Comparison of ENCODE assay signal across 28 cellular contexts in the genomic region with DNA sequence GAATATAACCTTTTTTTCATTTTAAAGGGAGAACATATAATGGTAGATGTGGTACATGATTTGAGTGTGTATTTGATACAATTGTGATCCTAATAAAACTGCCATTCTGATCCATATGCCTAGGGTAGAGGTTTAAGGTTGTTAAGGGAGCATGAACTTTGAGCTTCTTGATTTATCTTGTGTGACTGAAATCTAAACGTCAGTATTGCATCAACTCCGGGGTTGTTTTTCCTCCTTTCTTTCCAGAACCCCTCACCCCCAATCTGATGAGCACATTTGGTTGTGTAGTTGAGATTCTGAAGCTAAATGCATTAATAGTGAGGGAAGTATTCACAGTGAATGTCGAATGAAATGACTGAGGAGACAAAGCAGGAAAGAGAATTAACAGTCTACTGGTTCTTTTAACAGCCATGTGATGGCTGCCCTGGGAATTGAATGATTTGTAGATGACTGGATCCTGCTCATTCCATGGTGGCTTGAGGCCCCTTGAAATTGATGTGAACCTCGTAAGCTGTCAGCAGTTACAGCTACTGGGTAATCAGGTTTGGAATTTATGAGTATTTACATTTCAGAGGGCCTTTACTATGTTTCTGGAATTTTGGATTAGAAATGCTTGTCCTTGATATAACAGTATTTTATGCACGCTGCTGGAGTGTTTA. TPM values are rescaled to one million over a fixed set of nuclear protein-coding genes. Genes with fewer than 3 reads are reported as not detected.
DNase-seq lines count a peak whose midpoint lies in the region; ATAC-seq and TF ChIP-seq lines count a peak whose summit lies in the region.
"Had no signal": no experiment of that assay in that cellular context is flagged by ENCODE, and none has a peak within 500 bp of the region (broad histone marks: within the 10 kb centered on the region; RNA-seq: fewer than 3 reads in every experiment).

No MANE protein-coding gene starts in this region.

- no CpG with 5 or more reads among the region's 5 CpGs for WGBS in IMR-90 (ENCODE audit: extremely low coverage in 2 of 2, insufficient read length in 1 of 2), 2 experiments
- 84 to 96% methylated on average over 2 of the region's 5 CpGs for WGBS in mesodermal cell (ENCODE audit: insufficient coverage in 2 of 2), 2 experiments

- H4K5ac ChIP-seq in IMR-90 (ENCODE audit: low read depth, low read length) = no peak overlapping the region

- no peak overlapping the region; the same call in 1 of the 2 replicates for H3K18ac ChIP-seq in IMR-90 (ENCODE audit: low read depth, low read length)

- H3K4me3 ChIP-seq in BLaER1 (no peak overlapping the region), IMR-90 (ENCODE audit: insufficient read depth, low read depth, low read length) (no peak overlapping the region), mesodermal cell (ENCODE audit: extremely low read depth, insufficient read depth, low read length, poor library complexity, severe bottlenecking) (no peak overlapping the region)
- H3K4me3 ChIP-seq: GM23338, lower lobe of right lung, MG63, right lobe of liver, tibial artery had no signal

- no peak for TF ChIP-seq RAD21 in IMR-90 (IDR thresholded peaks at IDR 0.05; ENCODE audit: low read length)

- H3K56ac ChIP-seq in IMR-90 (ENCODE audit: extremely low read depth, insufficient read depth, low read length) = no peak overlapping the region

- peak overlapping the region; percentile 6; the same call in 1 of the 2 replicates for H3K4me2 ChIP-seq in BLaER1
- H3K4me2 ChIP-seq in IMR-90 (ENCODE audit: low read depth, low read length) = no peak overlapping the region
- H3K4me2 ChIP-seq: GM23338 had no signal

- ATAC-seq in IMR-90 (ENCODE audit: low read depth) (peak; percentile 57), HG03439 (IDR thresholded peaks at IDR 0.05; ENCODE audit: unreplicated experiment) (no peak), HG02623 (IDR thresholded peaks at IDR 0.05; ENCODE audit: unreplicated experiment) (no peak), left ventricle myocardium superior (no peak)
- ATAC-seq: esophagus mucosa, GM23338, lower lobe of right lung, T-helper 17 cell had no signal

- no peak overlapping the region for H2AK9ac ChIP-seq in IMR-90 (replicated peaks; ENCODE audit: low read depth, low read length, poor library complexity)

- POLR2A ChIA-PET in IMR-90 (lab: Charles Lee; ENCODE audit: unreplicated experiment) = no interaction called here

- no peak overlapping the region for H4K8ac ChIP-seq in IMR-90 (ENCODE audit: low read depth in 2 of 2, low read length in 2 of 2)

- no peak overlapping the region for H3K23ac ChIP-seq in IMR-90 (ENCODE audit: low read depth, low read length)

- DNase-seq in IMR-90 (peak; percentile 39), astrocyte of the hippocampus (ENCODE audit: low read depth, low spot score) (peak; percentile 33), left ventricle myocardium superior (no peak)
- DNase-seq in stimulated activated CD4-positive, alpha-beta T cell treated with anti-CD3 and anti-CD28 coated beads, Interleukin-4, amount 100 ng/mL, for 24 hours = no peak
- DNase-seq: activated CD4-positive, alpha-beta memory T cell treated with anti-CD3 and anti-CD28 coated beads, Interleukin-2, amount 10 ng/mL, durations not matched to agents 7 days and 5 days; activated naive CD4-positive, alpha-beta T cell treated with anti-CD3 and anti-CD28 coated beads for 36 hours; aorta; cerebellar nuclear complex; DND-41; effector CD4-positive, alpha-beta T cell; glutamatergic neuron; lower lobe of right lung; MG63; NCI-H1930; NCI-H526; right lobe of liver; SHP77 treated with DMSO at 0.1 percent for 48 hours; stimulated activated CD4-positive, alpha-beta T cell treated with anti-CD3 and anti-CD28 coated beads, Interleukin-1b, Interleukin-23, amount 100 ng/mL, for 48 hours; stimulated activated naive CD4-positive, alpha-beta T cell treated with Interleukin-2 at 50 U/mL for 16 hours; T-helper 17 cell; tibial artery had no signal

- no peaks in the 10 kb centered on the region for H3K27me3 ChIP-seq in BLaER1
- H3K27me3 ChIP-seq in IMR-90 (ENCODE audit: control insufficient read depth, insufficient read depth, low read length) = no peaks in the 10 kb centered on the region
- H3K27me3 ChIP-seq: MG63, right lobe of liver, tibial artery had no signal

- peaks cover 10% of the 10 kb centered on the region; the same call in 1 of the 2 replicates for H3K4me1 ChIP-seq in BLaER1
- H3K4me1 ChIP-seq in IMR-90 (ENCODE audit: control insufficient read depth, insufficient read depth, low read length) = peaks cover 2% of the 10 kb centered on the region; the same call in 1 of the 2 replicates
- no peaks in the 10 kb centered on the region for H3K4me1 ChIP-seq in mesodermal cell (ENCODE audit: control insufficient read depth, insufficient read depth, low read length, poor library complexity, severe bottlenecking)

- no peak overlapping the region for H3K14ac ChIP-seq in IMR-90 (replicated peaks; ENCODE audit: low read depth, low read length)

- H3K27ac ChIP-seq in BLaER1 = no peak overlapping the region
- H3K27ac ChIP-seq in IMR-90 (ENCODE audit: insufficient read depth, low read length) = no peak overlapping the region
- H3K27ac ChIP-seq in mesodermal cell (ENCODE audit: low read depth, low read length, severe bottlenecking) = peak overlapping the region; percentile 62
- H3K27ac ChIP-seq: lower lobe of right lung, right lobe of liver, tibial artery, VCaP had no signal

- H3K9ac ChIP-seq in BLaER1 (no peak overlapping the region), IMR-90 (ENCODE audit: low read depth, low read length) (no peak overlapping the region)

- no peak overlapping the region for H2AFZ ChIP-seq in IMR-90 (replicated peaks; ENCODE audit: low read length, poor library complexity)
- H2AFZ ChIP-seq: GM23338 had no signal

- H2BK20ac ChIP-seq in IMR-90 (ENCODE audit: low read depth, low read length) = no peak overlapping the region

- H3K9me3 ChIP-seq in BLaER1 (no peaks in the 10 kb centered on the region), IMR-90 (ENCODE audit: control insufficient read depth, insufficient read depth, low read length) (no peaks in the 10 kb centered on the region), mesodermal cell (ENCODE audit: control insufficient read depth, low read length) (no peaks in the 10 kb centered on the region)
- H3K9me3 ChIP-seq: lower lobe of right lung, MG63, right lobe of liver, tibial artery had no signal

- peaks cover 14 to 51% of the 10 kb centered on the region in 2 experiments for H3K79me1 ChIP-seq in IMR-90 (ENCODE audit: low read depth in 1 of 2, low read length in 2 of 2)

- dilution Hi-C loops in IMR-90 (cut with HindIII; ENCODE audit: low sequenced_read_pairs, unreplicated experiment) = no loop called here

- in situ Hi-C loops in IMR-90 (cut with MboI; ENCODE audit: low sequenced_read_pairs) = no loop called here

- H2BK5ac ChIP-seq in IMR-90 (ENCODE audit: low read depth, low read length, poor library complexity, severe bottlenecking) = no peak overlapping the region

- no peak for TF ChIP-seq CTCF in IMR-90 (conservative IDR thresholded peaks at IDR 0.05; ENCODE audit: low read depth, low read length)

- no TSS peak for BruUV-seq in IMR-90 (replicated peaks; lab: Mats Ljungman, UMichigan)

- H2BK120ac ChIP-seq in IMR-90 (ENCODE audit: low read depth, low read length) = no peak overlapping the region

- no peaks in the 10 kb centered on the region for H3K36me3 ChIP-seq in BLaER1
- peaks cover 1% of the 10 kb centered on the region; the same call in 1 of the 2 replicates for H3K36me3 ChIP-seq in IMR-90 (ENCODE audit: control insufficient read depth, insufficient read depth, low read length)
- no peaks in the 10 kb centered on the region for H3K36me3 ChIP-seq in mesodermal cell (ENCODE audit: control insufficient read depth, insufficient read depth, low read length)
- H3K36me3 ChIP-seq: lower lobe of right lung, right lobe of liver, tibial artery had no signal

- H2AK5ac ChIP-seq in IMR-90 (ENCODE audit: low read depth, low read length) = no peak overlapping the region

- H3K9me1 ChIP-seq in IMR-90 (ENCODE audit: insufficient read depth, low read length) = peaks cover 11% of the 10 kb centered on the region; the same call in 1 of the 2 replicates

- no peak overlapping the region for H4K91ac ChIP-seq in IMR-90 (ENCODE audit: insufficient read depth, low read depth, low read length)

- H3K4ac ChIP-seq in IMR-90 (ENCODE audit: low read depth, low read length) = no peak overlapping the region

- intact Hi-C loops in IMR-90 (cut with micrococcal nuclease) = no loop called here
- intact Hi-C loops in left ventricle myocardium superior (cut with micrococcal nuclease) = no loop called here

- H4K20me1 ChIP-seq in BLaER1 (peaks cover 25% of the 10 kb centered on the region; the same call in 1 of the 2 replicates), IMR-90 (ENCODE audit: insufficient read depth, low read length) (peaks cover 9% of the 10 kb centered on the region; the same call in 1 of the 2 replicates)

- no peak overlapping the region for H2BK15ac ChIP-seq in IMR-90 (ENCODE audit: low read depth, low read length)

- TF ChIP-seq POLR2A in IMR-90 (IDR thresholded peaks at IDR 0.05; ENCODE audit: low read depth, low read length) = no peak

- CTCF ChIA-PET in IMR-90 (lab: Yijun Ruan, JAX) = interaction anchor here (0.6 kb wide), 1 partner anchor 24 kb away, joined by 3 read pairs; no protein-coding TSS in a partner anchor

TF ChIP-seq in IMR-90, 13 proteins besides CTCF, POLR2A, EP300 and RAD21 (continues in another document):
- TF ChIP-seq CHD1 (IDR thresholded peaks at IDR 0.05; ENCODE audit: low read depth, low read length) (no peak), CEBPB (IDR thresholded peaks at IDR 0.05; ENCODE audit: low read depth, low read length) (no peak), MXI1 (IDR thresholded peaks at IDR 0.05; ENCODE audit: borderline replicate concordance, low read depth, low read length) (no peak), MAZ (IDR thresholded peaks at IDR 0.05; ENCODE audit: borderline replicate concordance, low read depth, low read length) (no peak), SMC3 (IDR thresholded peaks at IDR 0.05; ENCODE audit: low read depth, low read length) (no peak), RFX5 (IDR thresholded peaks at IDR 0.05; ENCODE audit: low read depth, low read length) (no peak), MAFK (IDR thresholded peaks at IDR 0.05; ENCODE audit: low read depth, low read length) (no peak), NFE2L2 (IDR thresholded peaks at IDR 0.05; ENCODE audit: low read depth, low read length) (no peak)

RNA-seq across cellular contexts. Expression of a gene that starts 44.8 kb away (rescaled TPM):
- total RNA-seq in IMR-90 (2012; rRNA removed) = 26.1 and 28.9 TPM in 2 replicates
- polyA plus RNA-seq in IMR-90 (2012; rRNA removed) = 10.7 and 12.1 TPM in 2 replicates
- 8.2 and 11.1 TPM in 2 replicates for polyA plus RNA-seq in IMR-90 (2012; cell fraction: cytosol; rRNA removed)
- polyA plus RNA-seq in IMR-90 (2012; cell fraction: nucleus; rRNA removed; ENCODE audit: low replicate concordance) = 6.5 and 6.6 TPM in 2 replicates
- polyA plus RNA-seq in mesodermal cell (2013, experiment 1 of 2) = 10.0 TPM
- 9.0 TPM for polyA plus RNA-seq in mesodermal cell (2013, experiment 2 of 2)
- total RNA-seq in left ventricle myocardium superior = 19.4 TPM

RNA-seq across cellular contexts. Expression of a gene that starts 45.3 kb away (rescaled TPM):
- total RNA-seq in IMR-90 (2012; rRNA removed) (11.5 and 16.1 TPM in 2 replicates), left ventricle myocardium superior (26.6 TPM)
- polyA plus RNA-seq in IMR-90 (2012; rRNA removed) = 25.9 and 26.6 TPM in 2 replicates
- 14.7 and 33.0 TPM in 2 replicates for polyA plus RNA-seq in IMR-90 (2012; cell fraction: cytosol; rRNA removed)
- 4.4 and 11.8 TPM in 2 replicates for polyA plus RNA-seq in IMR-90 (2012; cell fraction: nucleus; rRNA removed; ENCODE audit: low replicate concordance)
- 41.9 TPM for polyA plus RNA-seq in mesodermal cell (2013, experiment 1 of 2)
- polyA plus RNA-seq in mesodermal cell (2013, experiment 2 of 2) = 38.8 TPM

Comparison
In these comparisons a context has a peak if more than half of its experiments do, and no peak if none do; other contexts are left out.
1. DNase-seq: peak in IMR-90 (single experiment) and astrocyte of the hippocampus (single experiment); none in stimulated activated CD4-positive, alpha-beta T cell treated with anti-CD3 and anti-CD28 coated beads, Interleukin-4, amount 100 ng/mL, for 24 hours (single experiment) and left ventricle myocardium superior (single experiment).